Comparison of ENCODE assay signal across 15 cellular contexts in the genomic region with DNA sequence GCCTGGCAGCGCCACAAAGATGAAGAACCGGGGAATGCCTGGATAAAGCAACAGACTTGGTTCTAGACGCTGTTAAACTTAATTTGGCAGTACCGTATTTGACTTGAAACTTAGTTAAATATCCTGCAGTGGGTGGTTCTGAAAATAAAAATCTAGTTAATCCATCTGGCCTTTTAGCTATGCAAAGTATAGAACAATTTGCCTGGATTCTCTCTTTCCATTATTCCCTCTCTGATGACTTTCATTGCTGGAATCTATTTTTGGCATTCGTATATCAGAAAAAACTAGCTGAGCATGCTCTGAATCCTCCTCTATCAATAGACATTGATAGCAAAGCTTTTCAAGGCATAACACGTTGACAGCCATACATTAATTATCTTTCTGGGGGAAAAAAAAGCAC.
DNase-seq lines count a peak whose midpoint lies in the region; TF ChIP-seq lines count a peak whose summit lies in the region.
"Had no signal": no experiment of that assay in that cellular context is flagged by ENCODE, and none has a peak within 500 bp of the region (broad histone marks: within the 10 kb centered on the region; RNA-seq: fewer than 3 reads in every experiment).

No MANE protein-coding gene starts in this region.

- H3K27ac Mint-ChIP-seq in chondrocyte (ENCODE audit: unreplicated experiment): no peak overlapping the region
- H3K27ac Mint-ChIP-seq: CD8-positive, alpha-beta memory T cell; IgD-negative memory B cell had no signal

- peaks cover 5% of the 10 kb centered on the region for H3K27me3 Mint-ChIP-seq in chondrocyte (ENCODE audit: low read depth)
- H3K27me3 Mint-ChIP-seq: IgD-negative memory B cell had no signal

- H3K9me3 Mint-ChIP-seq in chondrocyte (ENCODE audit: low read depth): no peaks in the 10 kb centered on the region
- H3K9me3 Mint-ChIP-seq: IgD-negative memory B cell had no signal

- H3K4me1 ChIP-seq in BLaER1: peaks cover 9% of the 10 kb centered on the region
- H3K4me1 ChIP-seq: BE2C had no signal

- no peak overlapping the region for H3K4me3 Mint-ChIP-seq in chondrocyte (ENCODE audit: unreplicated experiment)
- H3K4me3 Mint-ChIP-seq: CD8-positive, alpha-beta memory T cell had no signal

- H3K4me3 ChIP-seq in BLaER1 (no peak overlapping the region), fibroblast of the aortic adventitia (ENCODE audit: low read depth, low read length) (no peak overlapping the region)
- H3K4me3 ChIP-seq: GM23248 had no signal

- no peaks in the 10 kb centered on the region for H4K20me1 ChIP-seq in BLaER1

- no peaks in the 10 kb centered on the region for H3K36me3 ChIP-seq in BLaER1
- H3K36me3 ChIP-seq: BE2C had no signal

- DNase-seq in NCI-H446 (lab: John Stamatoyannopoulos, UW) (peak; percentile 7 to 17), fibroblast of the aortic adventitia (ENCODE audit: low read depth) (peak; percentile 80), COLO668 (lab: John Stamatoyannopoulos, UW; ENCODE audit: unreplicated experiment) (no peak), NCI-H2227 (lab: John Stamatoyannopoulos, UW; ENCODE audit: unreplicated experiment) (no peak), chondrocyte (ENCODE audit: low spot score) (no peak), activated gamma-delta T cell treated with Interleukin-2 at 50 U/mL for 16 hours (no peak)
- DNase-seq: ACHN; BE2C; CD8-positive, alpha-beta memory T cell; DMS53; GM23248; H7; KG1 had no signal

- H3K9me3 ChIP-seq in BLaER1: no peaks in the 10 kb centered on the region
- H3K9me3 ChIP-seq: BE2C had no signal

- no peaks in the 10 kb centered on the region for H3K27me3 ChIP-seq in BLaER1

- H3K9ac ChIP-seq in BLaER1: no peak overlapping the region
- H3K9ac ChIP-seq: GM23248 had no signal

- peak overlapping the region; percentile 27 for H3K4me2 ChIP-seq in BLaER1

- H3K4me1 Mint-ChIP-seq in chondrocyte (ENCODE audit: low read depth): peaks cover 3% of the 10 kb centered on the region
- H3K4me1 Mint-ChIP-seq: CD8-positive, alpha-beta memory T cell had no signal

- H3K27ac ChIP-seq in BLaER1: no peak overlapping the region
- H3K27ac ChIP-seq: GM23248 had no signal

- TF ChIP-seq CTCF in fibroblast of the aortic adventitia (IDR thresholded peaks at IDR 0.05; ENCODE audit: insufficient read depth, low read length) (no peak), chondrocyte (IDR thresholded peaks at IDR 0.05) (no peak)

- H3K36me3 Mint-ChIP-seq in chondrocyte (ENCODE audit: low read depth): no peaks in the 10 kb centered on the region
- H3K36me3 Mint-ChIP-seq: CD8-positive, alpha-beta memory T cell; IgD-negative memory B cell had no signal

Comparison
In these comparisons a context has a peak if more than half of its experiments do, and no peak if none do; other contexts are left out.
1. DNase-seq: peak in NCI-H446 (2 of 2) and fibroblast of the aortic adventitia (single experiment); none in COLO668 (single experiment), NCI-H2227 (single experiment), chondrocyte (single experiment) and activated gamma-delta T cell treated with Interleukin-2 at 50 U/mL for 16 hours (single experiment).